Comparison of ENCODE assay signal across 7 cellular contexts in the genomic region with DNA sequence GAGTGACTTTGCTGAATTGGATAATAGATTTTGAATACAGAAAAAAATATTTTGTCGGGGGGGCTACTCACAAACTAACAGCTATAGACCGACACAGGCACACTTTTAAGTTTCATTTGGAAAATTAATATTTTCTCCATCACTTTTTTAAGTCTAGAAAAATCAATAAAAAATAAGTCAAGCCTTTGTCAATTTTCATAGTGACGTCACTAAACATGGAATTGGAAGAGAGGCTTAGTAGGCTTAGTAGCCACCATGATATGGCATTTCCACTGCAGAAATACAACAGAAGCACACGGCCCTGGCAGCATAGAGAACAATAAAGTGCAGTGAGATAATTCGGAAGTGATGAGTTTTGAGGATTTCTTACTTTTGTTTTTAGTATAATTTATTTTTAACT.
"Had no signal": no experiment of that assay in that cellular context is flagged by ENCODE, and none has a peak within 500 bp of the region (broad histone marks: within the 10 kb centered on the region; RNA-seq: fewer than 3 reads in every experiment).

No MANE protein-coding gene starts in this region.

- H3K4me3 Mint-ChIP-seq: IgD-negative memory B cell had no signal

- H3K4me1 Mint-ChIP-seq: IgD-negative memory B cell had no signal

- H3K4me2 ChIP-seq: KMS-11 had no signal

- H3K27ac ChIP-seq: HL-60, KMS-11 had no signal

- H3K9ac ChIP-seq: KMS-11 had no signal

- DNase-seq: IMR-90, KBM-7, KG1 had no signal

- FAIRE-seq: HTR-8/SVneo had no signal

- H3K36me3 Mint-ChIP-seq: IgD-negative memory B cell had no signal

- H3K9me3 Mint-ChIP-seq: IgD-negative memory B cell had no signal

- H3K27ac Mint-ChIP-seq: IgD-negative memory B cell had no signal
